In the genomic region with DNA sequence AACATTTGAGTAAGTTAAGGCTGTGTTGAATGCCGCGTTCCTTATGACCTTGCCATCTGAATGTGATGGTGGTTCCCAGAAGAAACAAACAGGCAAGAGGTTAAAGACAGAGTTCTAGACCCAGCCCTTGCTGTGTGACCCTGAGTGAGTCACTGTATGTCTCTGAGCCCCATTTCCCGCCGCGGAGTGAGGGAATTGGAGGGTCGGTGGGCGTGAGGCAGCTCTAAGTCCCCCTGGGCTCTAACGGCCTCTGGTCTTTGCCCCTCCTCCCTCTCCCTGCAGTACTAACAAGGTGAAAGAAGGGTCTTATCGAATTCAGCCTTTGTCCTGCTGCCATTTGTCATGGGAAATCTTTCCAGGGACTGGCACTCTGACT, we compare ENCODE assay signal across 23 cellular contexts. TPM values are rescaled to one million over a fixed set of nuclear protein-coding genes. Genes with fewer than 3 reads are reported as not detected.
A peak's percentile ranks its signal among the peaks of the same experiment; 100 is the strongest.
DNase-seq lines count a peak whose midpoint lies in the region; ATAC-seq and TF ChIP-seq lines count a peak whose summit lies in the region.
"Had no signal": no experiment of that assay in that cellular context is flagged by ENCODE, and none has a peak within 500 bp of the region (broad histone marks: within the 10 kb centered on the region; RNA-seq: fewer than 3 reads in every experiment).

No MANE protein-coding gene starts in this region.

- no peak overlapping the region for H3K4me3 ChIP-seq in BLaER1
- no peak overlapping the region for H3K4me3 ChIP-seq in naive thymus-derived CD4-positive, alpha-beta T cell (ENCODE audit: low read length)
- no peak overlapping the region for H3K4me3 ChIP-seq in BE2C (ENCODE audit: low read depth, low read length)

- H3K36me3 Mint-ChIP-seq in activated naive CD8-positive, alpha-beta T cell treated with anti-CD3 and anti-CD28 coated beads, Interleukin-2, amount 50 U/mL, for 24 hours (ENCODE audit: low read depth) = no peaks in the 10 kb centered on the region
- H3K36me3 Mint-ChIP-seq in naive thymus-derived CD4-positive, alpha-beta T cell = peaks cover 0 to 1% (median 0%) of the 10 kb centered on the region in 5 donors
- no peaks in the 10 kb centered on the region for H3K36me3 Mint-ChIP-seq in immature natural killer cell

- H3K9me3 Mint-ChIP-seq in activated naive CD8-positive, alpha-beta T cell treated with anti-CD3 and anti-CD28 coated beads, Interleukin-2, amount 50 U/mL, for 24 hours = no peaks in the 10 kb centered on the region
- H3K9me3 Mint-ChIP-seq in naive thymus-derived CD4-positive, alpha-beta T cell = no peaks in the 10 kb centered on the region
- H3K9me3 Mint-ChIP-seq in immature natural killer cell = no peaks in the 10 kb centered on the region

- peak overlapping the region; percentile 93 for H3K4me2 ChIP-seq in BLaER1
- H3K4me2 ChIP-seq: KMS-11 had no signal

- H3K4me1 ChIP-seq in BLaER1 = peaks cover 49% of the 10 kb centered on the region
- peaks cover 22% of the 10 kb centered on the region for H3K4me1 ChIP-seq in ES-I3 (ENCODE audit: insufficient read depth, low read length)
- peaks cover 0 to 13% of the 10 kb centered on the region in 2 donors for H3K4me1 ChIP-seq in naive thymus-derived CD4-positive, alpha-beta T cell (ENCODE audit: control insufficient read depth in 2 of 2, insufficient read depth in 2 of 2, low read length in 2 of 2)
- no peaks in the 10 kb centered on the region for H3K4me1 ChIP-seq in BE2C

- no peak for TF ChIP-seq CTCF in BE2C (IDR thresholded peaks at IDR 0.05; ENCODE audit: low read depth, low read length)

- no peaks in the 10 kb centered on the region for H3K36me3 ChIP-seq in BLaER1
- H3K36me3 ChIP-seq in ES-I3 (ENCODE audit: insufficient read depth, low read length) = no peaks in the 10 kb centered on the region
- no peaks in the 10 kb centered on the region for H3K36me3 ChIP-seq in naive thymus-derived CD4-positive, alpha-beta T cell (ENCODE audit: control insufficient read depth in 2 of 3, insufficient read depth in 3 of 3, low read length in 3 of 3)
- H3K36me3 ChIP-seq in BE2C = no peaks in the 10 kb centered on the region
- H3K36me3 ChIP-seq: HAP-1 had no signal

- no peak overlapping the region for H3K27ac Mint-ChIP-seq in activated naive CD8-positive, alpha-beta T cell treated with anti-CD3 and anti-CD28 coated beads, Interleukin-2, amount 50 U/mL, for 24 hours
- no peak overlapping the region for H3K27ac Mint-ChIP-seq in naive thymus-derived CD4-positive, alpha-beta T cell
- H3K27ac Mint-ChIP-seq in immature natural killer cell = no peak overlapping the region
- H3K27ac Mint-ChIP-seq: CD8-positive, alpha-beta memory T cell had no signal

- POLR2A ChIA-PET in naive thymus-derived CD4-positive, alpha-beta T cell (lab: Charles Lee) = no interaction called here

- H3K9ac ChIP-seq in BLaER1 (no peak overlapping the region), ES-I3 (ENCODE audit: low read depth, low read length) (peak overlapping the region; percentile 67; the same call in 1 of the 2 replicates)
- H3K9ac ChIP-seq: KMS-11 had no signal

- H4K20me1 ChIP-seq in BLaER1 = no peaks in the 10 kb centered on the region

- peak; percentile 33 for ATAC-seq in activated naive CD8-positive, alpha-beta T cell treated with anti-CD3 and anti-CD28 coated beads, Interleukin-2, amount 50 U/mL, for 24 hours
- ATAC-seq in naive thymus-derived CD4-positive, alpha-beta T cell = no peak

- H3K27me3 Mint-ChIP-seq in activated naive CD8-positive, alpha-beta T cell treated with anti-CD3 and anti-CD28 coated beads, Interleukin-2, amount 50 U/mL, for 24 hours = peaks cover 39% of the 10 kb centered on the region
- peaks cover 26 to 73% (median 36%) of the 10 kb centered on the region in 5 donors for H3K27me3 Mint-ChIP-seq in naive thymus-derived CD4-positive, alpha-beta T cell
- H3K27me3 Mint-ChIP-seq in immature natural killer cell (ENCODE audit: low read depth in 3 of 3) = peaks cover 4 to 46% (median 7%) of the 10 kb centered on the region in 3 donors

- no peak for DNase-seq in activated naive CD8-positive, alpha-beta T cell treated with anti-CD3 and anti-CD28 coated beads, Interleukin-2, amount 50 U/mL, for 24 hours
- no peak for DNase-seq in naive thymus-derived CD4-positive, alpha-beta T cell
- DNase-seq in SHP77 treated with DMSO at 0.1 percent for 48 hours (lab: John Stamatoyannopoulos, UW) (no peak), immature natural killer cell (no peak), retina (no peak), BE2C (no peak)
- DNase-seq: CD8-positive, alpha-beta memory T cell; DMS 273 treated with DMSO at 0.1 percent for 48 hours; DMS79; IMR-90; NCI-H1048; NCI-H1417 treated with DMSO at 0.1 percent for 48 hours; NCI-H2081; NCI-H226; SHP77 had no signal

- CTCF ChIA-PET in naive thymus-derived CD4-positive, alpha-beta T cell (lab: Charles Lee) = no interaction called here

- no peak overlapping the region for H3K4me3 Mint-ChIP-seq in activated naive CD8-positive, alpha-beta T cell treated with anti-CD3 and anti-CD28 coated beads, Interleukin-2, amount 50 U/mL, for 24 hours
- H3K4me3 Mint-ChIP-seq in naive thymus-derived CD4-positive, alpha-beta T cell = peak overlapping the region in 7 of 10 donors; percentile 25 to 80 (median 66)
- H3K4me3 Mint-ChIP-seq in immature natural killer cell = no peak overlapping the region
- H3K4me3 Mint-ChIP-seq: CD8-positive, alpha-beta memory T cell had no signal

- no peak overlapping the region for H3K27ac ChIP-seq in BLaER1
- H3K27ac ChIP-seq in naive thymus-derived CD4-positive, alpha-beta T cell (ENCODE audit: low read depth, low read length) = no peak overlapping the region
- H3K27ac ChIP-seq: C4-2B, KMS-11, RWPE1 had no signal

- peaks cover 5% of the 10 kb centered on the region for H3K4me1 Mint-ChIP-seq in activated naive CD8-positive, alpha-beta T cell treated with anti-CD3 and anti-CD28 coated beads, Interleukin-2, amount 50 U/mL, for 24 hours
- H3K4me1 Mint-ChIP-seq in naive thymus-derived CD4-positive, alpha-beta T cell = peaks cover 2 to 42% (median 19%) of the 10 kb centered on the region in 7 donors
- peaks cover 2 to 5% of the 10 kb centered on the region in 2 donors for H3K4me1 Mint-ChIP-seq in immature natural killer cell

- H3K27me3 ChIP-seq in BLaER1 (no peaks in the 10 kb centered on the region), BE2C (peaks cover 62% of the 10 kb centered on the region)
- H3K27me3 ChIP-seq in naive thymus-derived CD4-positive, alpha-beta T cell (ENCODE audit: control insufficient read depth in 2 of 2, insufficient read depth in 2 of 2, low read length in 2 of 2) = peaks cover 3 to 5% of the 10 kb centered on the region in 2 donors

- intact Hi-C loops in naive thymus-derived CD4-positive, alpha-beta T cell (cut with micrococcal nuclease) = no loop called here

- H3K9me3 ChIP-seq in BLaER1 = no peaks in the 10 kb centered on the region
- no peaks in the 10 kb centered on the region for H3K9me3 ChIP-seq in ES-I3 (ENCODE audit: control insufficient read depth, insufficient read depth, low read length)
- no peaks in the 10 kb centered on the region for H3K9me3 ChIP-seq in naive thymus-derived CD4-positive, alpha-beta T cell (ENCODE audit: control insufficient read depth in 2 of 3, low read length in 3 of 3)
- H3K9me3 ChIP-seq in BE2C = no peaks in the 10 kb centered on the region
- H3K9me3 ChIP-seq: HAP-1 had no signal

RNA-seq across cellular contexts. Expression of gene OLIG1, which starts 40.4 kb away (rescaled TPM):
- 1 to 10 TPM in 1 of 5 experiments, under 1 TPM in 1, not detected in 3; 0.34 to 9.3 TPM for total RNA-seq in naive thymus-derived CD4-positive, alpha-beta T cell
- polyA plus RNA-seq in naive thymus-derived CD4-positive, alpha-beta T cell = not detected
- polyA plus RNA-seq in immature natural killer cell = not detected
- not detected for polyA plus RNA-seq in BE2C (2012; ENCODE audit: insufficient read depth, insufficient read length, low read depth)
- total RNA-seq: CD8-positive, alpha-beta memory T cell; IMR-90; OCI-LY7 had no signal
- polyA plus RNA-seq: AG04450; CD8-positive, alpha-beta memory T cell; IMR-90 had no signal

Comparison
In these comparisons a context has a peak if more than half of its experiments do, and no peak if none do; other contexts are left out.
1. H3K4me3 Mint-ChIP-seq: peak in naive thymus-derived CD4-positive, alpha-beta T cell (7 of 10); none in activated naive CD8-positive, alpha-beta T cell treated with anti-CD3 and anti-CD28 coated beads, Interleukin-2, amount 50 U/mL, for 24 hours (single experiment) and immature natural killer cell (0 of 5).